In the genomic region with DNA sequence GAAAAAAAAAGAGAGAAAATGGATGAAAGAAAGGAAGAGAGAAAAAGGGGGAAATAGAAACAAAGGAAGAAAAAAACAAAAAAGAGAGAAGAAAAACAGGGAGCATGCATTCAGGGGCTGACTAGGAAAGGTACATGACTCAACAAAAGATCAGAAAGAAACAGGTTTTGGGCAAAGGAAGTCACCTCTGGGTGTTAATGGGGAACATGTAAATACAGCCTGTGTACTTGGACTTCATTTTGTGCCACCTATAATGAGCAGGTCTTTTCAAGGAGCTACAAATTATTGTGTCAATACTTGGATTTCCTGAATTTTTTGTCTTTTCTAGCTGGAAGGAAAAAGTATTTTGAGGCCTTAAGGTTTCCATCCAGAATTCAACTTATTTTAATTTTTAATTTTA, we compare ENCODE assay signal across 1 cellular context.
TF ChIP-seq lines count a peak whose summit lies in the region.

No MANE protein-coding gene starts in this region.

TF ChIP-seq in GM12878, 131 proteins besides CTCF, POLR2A, EP300 and RAD21:
- TF ChIP-seq CBX5 (IDR thresholded peaks at IDR 0.05; ENCODE audit: low read depth) = no peak
